ENCODE assay signal across 9 cellular contexts in the genomic region with DNA sequence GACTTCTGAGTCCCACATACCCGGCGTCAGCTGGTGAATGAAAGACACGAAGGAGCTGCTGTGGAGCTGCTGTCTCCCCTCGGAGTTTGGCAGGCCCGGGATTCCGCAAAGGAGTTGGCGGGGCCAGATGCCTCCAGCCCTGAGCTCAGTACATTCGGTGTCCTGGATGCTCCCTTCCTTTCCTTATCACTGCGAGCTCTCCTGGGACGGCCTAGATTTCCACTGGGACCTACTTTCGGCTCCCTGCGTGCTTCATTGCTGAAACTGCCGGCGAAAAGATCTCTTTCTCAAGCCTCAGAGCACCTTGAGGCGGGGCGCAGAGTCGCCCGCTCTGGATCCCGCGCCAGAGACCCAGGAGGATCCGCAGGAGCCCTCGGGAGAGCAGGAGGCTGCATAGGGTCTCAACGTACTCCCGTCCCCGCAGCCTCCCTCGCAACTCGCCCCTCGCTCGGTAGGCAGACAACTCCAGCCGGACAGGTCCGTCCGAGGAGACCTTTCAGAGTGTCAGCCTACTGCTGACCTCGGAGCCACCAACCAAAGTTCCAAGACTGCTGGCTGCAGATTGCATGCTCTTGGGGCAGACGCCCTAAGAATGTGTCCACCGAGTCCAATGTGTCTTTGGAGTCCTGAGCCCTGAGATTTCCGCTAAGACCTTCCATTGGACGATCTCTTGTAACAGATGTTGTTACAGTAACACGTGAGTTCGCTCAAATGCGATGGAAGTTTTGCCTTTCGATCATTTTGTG. TPM values are rescaled to one million over a fixed set of nuclear protein-coding genes. Genes with fewer than 3 reads are reported as not detected.
DNase-seq lines count a peak whose midpoint lies in the region; ATAC-seq and TF ChIP-seq lines count a peak whose summit lies in the region.
"Had no signal": no experiment of that assay in that cellular context is flagged by ENCODE, and none has a peak within 500 bp of the region (broad histone marks: within the 10 kb centered on the region; RNA-seq: fewer than 3 reads in every experiment).

No MANE protein-coding gene starts in this region.

- no peak overlapping the region for H2BK5ac ChIP-seq in mesenchymal stem cell (ENCODE audit: low read depth, low read length, poor library complexity, severe bottlenecking)

- H3K27me3 Mint-ChIP-seq in brain, result peaks cover 90% of the 10 kb centered on the region

- TF ChIP-seq CTCF in heart right ventricle (IDR thresholded peaks at IDR 0.05) (no peak), brain (conservative IDR thresholded peaks at IDR 0.05) (no peak)

- peaks cover 0 to 41% (median 18%) of the 10 kb centered on the region in 9 donors for H3K4me1 ChIP-seq in heart right ventricle
- H3K4me1 ChIP-seq in mesenchymal stem cell (ENCODE audit: control insufficient read depth, insufficient read depth, low read depth, low read length), result peaks cover 6% of the 10 kb centered on the region

- intact Hi-C loops in heart right ventricle (cut with DNase I), result loop anchor here in 1 of 10 donors (2.0 kb wide), 1 partner anchor 13 kb away; no protein-coding TSS in a partner anchor
- intact Hi-C loops in left ventricle myocardium superior (cut with micrococcal nuclease), result no loop called here

- no peak overlapping the region for H2AK5ac ChIP-seq in mesenchymal stem cell (ENCODE audit: low read length, severe bottlenecking)

- H3K36me3 ChIP-seq in heart right ventricle (no peaks in the 10 kb centered on the region), mesenchymal stem cell (ENCODE audit: control insufficient read depth in 1 of 2, insufficient read depth in 2 of 2, low read depth in 1 of 2, low read length in 2 of 2) (peaks cover 0 to 3% of the 10 kb centered on the region in 2 experiments)

- peak overlapping the region in 1 of 2 experiments; percentile 77 for H2BK12ac ChIP-seq in mesenchymal stem cell (ENCODE audit: low read length in 2 of 2)

- DNase-seq in heart right ventricle (no peak), left ventricle myocardium superior (no peak), mesenchymal stem cell (no peak), NCI-H1105 (lab: John Stamatoyannopoulos, UW) (no peak), HUDEP-2 (lab: John Stamatoyannopoulos, UW; ENCODE audit: unreplicated experiment in 76 of 76) (no peak)
- no peak for DNase-seq in activated CD4-positive, alpha-beta T cell treated with anti-CD3 and anti-CD28 coated beads, Interleukin-2, amount 50 U/mL, for 48 hours
- DNase-seq: activated gamma-delta T cell had no signal

- H3K27me3 ChIP-seq in heart right ventricle, result peaks cover 0 to 62% (median 34%) of the 10 kb centered on the region in 7 donors
- H3K27me3 ChIP-seq in mesenchymal stem cell (ENCODE audit: control insufficient read depth in 1 of 2, insufficient read depth in 1 of 2, low read length in 2 of 2), result no peaks in the 10 kb centered on the region

- peak overlapping the region; percentile 7 to 48 (median 30) for H3K4me3 ChIP-seq in heart right ventricle
- peak overlapping the region in 1 of 2 experiments; percentile 40 for H3K4me3 ChIP-seq in mesenchymal stem cell (ENCODE audit: insufficient read depth in 1 of 2, low read depth in 1 of 2, low read length in 2 of 2)

- H3K18ac ChIP-seq in mesenchymal stem cell (ENCODE audit: low read depth in 1 of 2, low read length in 2 of 2), result peak overlapping the region in 1 of 2 experiments; percentile 27

- no peak overlapping the region for H3K27ac Mint-ChIP-seq in brain

- no peaks in the 10 kb centered on the region for H3K36me3 Mint-ChIP-seq in brain

- no peak overlapping the region for H3K4me2 ChIP-seq in mesenchymal stem cell (ENCODE audit: low read length, poor library complexity, severe bottlenecking)

- H2AFZ ChIP-seq in mesenchymal stem cell (ENCODE audit: low read depth, low read length), result no peak overlapping the region

- WGBS in heart right ventricle, 2 donors, result 22 to 33% methylated on average over 41 of the region's 41 CpGs
- WGBS in mesenchymal stem cell, result 85% methylated on average over 41 of the region's 41 CpGs

- ATAC-seq in heart right ventricle (peak in 6 of 8 donors; percentile 7 to 40 (median 27)), left ventricle myocardium superior (no peak), HG02678 (IDR thresholded peaks at IDR 0.05; ENCODE audit: unreplicated experiment) (no peak)

- peak overlapping the region in 1 of 2 experiments; percentile 64 for H3K4ac ChIP-seq in mesenchymal stem cell (ENCODE audit: low read depth in 1 of 2, low read length in 2 of 2)

- no peak overlapping the region for H3K14ac ChIP-seq in mesenchymal stem cell (ENCODE audit: low read length in 2 of 2)

- peaks cover 38% of the 10 kb centered on the region for H3K79me1 ChIP-seq in mesenchymal stem cell (replicated peaks; ENCODE audit: low read length, poor library complexity, severe bottlenecking)

- peaks cover 17% of the 10 kb centered on the region for H3K4me1 Mint-ChIP-seq in brain

- H4K91ac ChIP-seq in mesenchymal stem cell (ENCODE audit: low read length), result peak overlapping the region; percentile 70

- H3K9ac ChIP-seq in mesenchymal stem cell (ENCODE audit: low read length), result peak overlapping the region; percentile 19

- H2BK15ac ChIP-seq in mesenchymal stem cell (ENCODE audit: low read depth, poor library complexity, severe bottlenecking), result peak overlapping the region; percentile 86

- H3K23ac ChIP-seq in mesenchymal stem cell (ENCODE audit: low read length in 2 of 2), result peak overlapping the region in 1 of 2 experiments; percentile 24

- H3K9me3 Mint-ChIP-seq in brain, result peaks cover 0 to 36% (median 4%) of the 10 kb centered on the region in 5 experiments

- H3K27ac ChIP-seq in heart right ventricle (peak overlapping the region; percentile 16 to 82 (median 62)), mesenchymal stem cell (ENCODE audit: low read length, poor library complexity, severe bottlenecking) (no peak overlapping the region)

- peak overlapping the region; percentile 71 for H2BK120ac ChIP-seq in mesenchymal stem cell (ENCODE audit: low read depth, low read length)

- H3K4me3 Mint-ChIP-seq in brain, result peak overlapping the region in 3 of 5 experiments; percentile 28 to 37 (median 32)

- no peaks in the 10 kb centered on the region for H3K9me3 ChIP-seq in heart right ventricle
- no peaks in the 10 kb centered on the region for H3K9me3 ChIP-seq in mesenchymal stem cell (ENCODE audit: control insufficient read depth, low read length)

- peak overlapping the region; percentile 74 for H4K8ac ChIP-seq in mesenchymal stem cell (ENCODE audit: low read length)

RNA-seq across cellular contexts. Expression of a gene that starts 6.1 kb away (rescaled TPM):
- total RNA-seq in heart right ventricle, result 1 to 10 TPM in 4 of 10 donors, under 1 TPM in 6; 0.42 to 1.8 (median 0.87) TPM
- polyA plus RNA-seq in heart right ventricle, result 1 to 10 TPM; 2.4 to 3.4 TPM
- 1.2 TPM for total RNA-seq in left ventricle myocardium superior
- polyA plus RNA-seq in brain (ENCODE audit: insufficient read depth, low read depth, low replicate concordance), result 10.2 TPM
- polyA plus RNA-seq in mesenchymal stem cell (2013, experiment 1 of 2), result 1.8 TPM
- 1.8 TPM for polyA plus RNA-seq in mesenchymal stem cell (2013, experiment 2 of 2)

Comparison
In these comparisons a context has a peak if more than half of its experiments do, and no peak if none do; other contexts are left out.
1. ATAC-seq: peak in heart right ventricle (6 of 8); none in left ventricle myocardium superior (single experiment) and HG02678 (single experiment).